26 cellular contexts compared by ENCODE assay signal in the genomic region with DNA sequence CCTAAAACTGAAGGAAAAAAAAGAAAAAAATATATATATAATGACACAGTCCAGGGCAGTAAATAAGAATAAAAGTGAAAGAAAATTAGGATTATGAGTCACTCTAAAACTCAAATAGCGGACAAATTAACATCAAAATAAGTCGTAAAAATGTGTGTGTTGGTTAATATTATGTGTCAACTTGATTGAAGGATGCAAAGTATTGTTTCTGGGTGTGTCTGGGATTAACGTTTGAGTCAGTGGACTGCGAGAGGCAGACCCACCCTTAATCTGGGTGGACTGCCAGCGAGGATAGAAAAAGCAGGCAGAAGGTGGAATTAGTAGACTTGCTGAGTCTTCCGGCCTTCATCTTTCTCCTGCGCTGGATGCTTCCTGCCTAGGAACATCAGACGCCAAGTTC.
"Had no signal": no experiment of that assay in that cellular context is flagged by ENCODE, and none has a peak within 500 bp of the region (broad histone marks: within the 10 kb centered on the region; RNA-seq: fewer than 3 reads in every experiment).

No MANE protein-coding gene starts in this region.

- H3K4me3 ChIP-seq: adrenal gland, body of pancreas, cardiac muscle cell, colonic mucosa, gastrocnemius medialis, heart left ventricle had no signal

- ATAC-seq: activated naive CD8-positive, alpha-beta T cell treated with anti-CD3 and anti-CD28 coated beads, Interleukin-2, amount 50 U/mL, for 24 hours; activated T-cell treated with anti-CD3 and anti-CD28 coated beads, Interleukin-2, amount 50 U/mL, for 4 hours; body of pancreas; esophagus mucosa; gastrocnemius medialis; heart left ventricle had no signal

- H3K9me3 ChIP-seq: adrenal gland, body of pancreas, gastrocnemius medialis, heart left ventricle had no signal

- H3K4me1 ChIP-seq: adrenal gland, body of pancreas, colonic mucosa, gastrocnemius medialis, heart left ventricle had no signal

- DNase-seq: activated CD4-positive, alpha-beta memory T cell treated with anti-CD3 and anti-CD28 coated beads, Interleukin-2, amount 10 ng/mL, durations not matched to agents 7 days and 5 days; activated CD4-positive, alpha-beta T cell treated with anti-CD3 and anti-CD28 coated beads for 1 hour; activated CD4-positive, alpha-beta T cell treated with anti-CD3 and anti-CD28 coated beads for 4 hours; activated CD4-positive, alpha-beta T cell treated with anti-CD3 and anti-CD28 coated beads, Interleukin-2, amount 10 ng/mL, durations not matched to agents 7 days and 5 days; activated CD4-positive, alpha-beta T cell treated with anti-CD3 and anti-CD28 coated beads, Interleukin-2, amount 50 U/mL, for 4 hours; activated CD4-positive, CD25-positive, alpha-beta regulatory T cell; activated effector memory CD4-positive, alpha-beta T cell treated with anti-CD3 and anti-CD28 coated beads, Interleukin-2, amount 50 U/mL, for 16 hours; activated naive CD4-positive, alpha-beta T cell treated with anti-CD3 and anti-CD28 coated beads for 36 hours; activated naive CD8-positive, alpha-beta T cell treated with anti-CD3 and anti-CD28 coated beads for 36 hours; activated naive CD8-positive, alpha-beta T cell treated with anti-CD3 and anti-CD28 coated beads, Interleukin-2, amount 50 U/mL, for 24 hours; activated T-cell treated with anti-CD3 and anti-CD28 coated beads, Interleukin-2, amount 50 U/mL, for 4 hours; adrenal gland; amygdala; aorta; body of pancreas; central memory CD4-positive, alpha-beta T cell; cerebellar nuclear complex; colonic mucosa; effector CD8-positive, alpha-beta T cell; foreskin fibroblast; gastrocnemius medialis; glutamatergic neuron; heart left ventricle; T-helper 2 cell had no signal

- H3K36me3 ChIP-seq: adrenal gland, cardiac muscle cell, colonic mucosa, gastrocnemius medialis, heart left ventricle had no signal

- H3K27ac ChIP-seq: adrenal gland, body of pancreas, cardiac muscle cell, colonic mucosa, gastrocnemius medialis, heart left ventricle had no signal

- H3K27me3 ChIP-seq: adrenal gland, body of pancreas, cardiac muscle cell, colonic mucosa, gastrocnemius medialis, heart left ventricle had no signal
